12 cellular contexts compared by ENCODE assay signal in genomic region chr2:206354129-206354528, GRCh38.
A peak's percentile ranks its signal among the peaks of the same experiment; 100 is the strongest.
DNase-seq lines count a peak whose midpoint lies in the region; ATAC-seq lines count a peak whose summit lies in the region.
"Had no signal": no experiment of that assay in that cellular context is flagged by ENCODE, and none has a peak within 500 bp of the region (broad histone marks: within the 10 kb centered on the region; RNA-seq: fewer than 3 reads in every experiment).

No MANE protein-coding gene starts in this region.

- DNase-seq in DMS 273 (lab: John Stamatoyannopoulos, UW; ENCODE audit: unreplicated experiment): no peak
- DNase-seq in NOMO-1 (lab: John Stamatoyannopoulos, UW; ENCODE audit: unreplicated experiment in 2 of 2): no peak
- no peak for DNase-seq in NCI-H774 (lab: John Stamatoyannopoulos, UW)
- DNase-seq: CD4-positive, alpha-beta memory T cell; DMS 273 treated with DMSO at 0.1 percent for 48 hours; NCI-H1048; NCI-H2227 treated with DMSO at 0.1 percent for 48 hours; NCI-H524 treated with DMSO at 0.1 percent for 48 hours had no signal

- peak; percentile 62 for ATAC-seq in GM19395 (IDR thresholded peaks at IDR 0.05; ENCODE audit: unreplicated experiment)
- peak; percentile 54 for ATAC-seq in GM21723 (IDR thresholded peaks at IDR 0.05; ENCODE audit: unreplicated experiment)
- ATAC-seq in HG03520 (IDR thresholded peaks at IDR 0.05; ENCODE audit: unreplicated experiment): peak; percentile 51
- no peak for ATAC-seq in GM18861 (IDR thresholded peaks at IDR 0.05; ENCODE audit: unreplicated experiment)
